In genomic region chr1:28232558-28233263, GRCh38 we compare ENCODE assay signal across 8 cellular contexts. TPM values are rescaled to one million over a fixed set of nuclear protein-coding genes. Genes with fewer than 3 reads are reported as not detected.
DNase-seq lines count a peak whose midpoint lies in the region; ATAC-seq and TF ChIP-seq lines count a peak whose summit lies in the region.

Gene DNAJC8, minus strand, starts transcription at chr1:28233029. Its CDS starts 31 bp downstream, at chr1:28232998.

- peak within 1 kb of the TSS; percentile 83 for H3K27ac ChIP-seq in rectal smooth muscle tissue (ENCODE audit: low read depth, low read length)
- peak within 1 kb of the TSS; percentile 88 for H3K27ac ChIP-seq in vagina

- intact Hi-C loops in vagina (cut with DNase I) = no loop called here

- no peaks in the 10 kb centered on the region for H3K27me3 ChIP-seq in rectal smooth muscle tissue (ENCODE audit: control insufficient read depth, insufficient read depth, low read length)
- H3K27me3 ChIP-seq in vagina = no peaks in the 10 kb centered on the region

- H3K4me3 ChIP-seq in astrocyte of the cerebellum (ENCODE audit: low read depth, low read length) (peak within 1 kb of the TSS; percentile 99), rectal smooth muscle tissue (ENCODE audit: low read length) (peak within 1 kb of the TSS; percentile 100), vagina (peak within 1 kb of the TSS; percentile 82 to 94)

- H3K36me3 ChIP-seq in rectal smooth muscle tissue (ENCODE audit: control insufficient read depth, insufficient read depth, low read length) (peaks cover 5% of the 10 kb centered on the region), vagina (peaks cover 0 to 14% of the 10 kb centered on the region in 2 donors)

- H3K9me3 ChIP-seq in vagina = no peaks in the 10 kb centered on the region

- ATAC-seq in HG02938 (IDR thresholded peaks at IDR 0.05; ENCODE audit: unreplicated experiment) = peak; percentile 50

- peak within 1 kb of the TSS; percentile 100 for H3K9ac ChIP-seq in rectal smooth muscle tissue (ENCODE audit: low read length)

- no peak for TF ChIP-seq CTCF in astrocyte of the cerebellum (IDR thresholded peaks at IDR 0.05; ENCODE audit: low read depth, low read length, missing control alignments)
- no peak for TF ChIP-seq CTCF in vagina (IDR thresholded peaks at IDR 0.05)

- in situ Hi-C loops in astrocyte of the cerebellum (cut with HindIII; ENCODE audit: low sequenced_read_pairs) = no loop called here

- DNase-seq in NCI-H2081 treated with DMSO at 0.1 percent for 48 hours (lab: John Stamatoyannopoulos, UW) (peak; percentile 40), T1000 (lab: John Stamatoyannopoulos, UW) (peak; percentile 67), astrocyte of the cerebellum (ENCODE audit: low read depth) (peak; percentile 86), hepatic stellate cell (ENCODE audit: low spot score) (peak; percentile 91), vagina (ENCODE audit: extremely low spot score in 2 of 2) (peak in 1 of 2 donors; percentile 96)

- TF ChIP-seq POLR2A in GM10847 (IDR thresholded peaks at IDR 0.05; ENCODE audit: extremely low read depth, insufficient read length) = peak; percentile 73
- peak in 1 of 2 donors; percentile 73 for TF ChIP-seq POLR2A in vagina (IDR thresholded peaks at IDR 0.05)

- peaks cover 17% of the 10 kb centered on the region for H3K4me1 ChIP-seq in rectal smooth muscle tissue (ENCODE audit: control insufficient read depth, insufficient read depth, low read length)
- H3K4me1 ChIP-seq in vagina = peaks cover 34% of the 10 kb centered on the region

RNA-seq across cellular contexts. Expression of gene DNAJC8, which starts in this region (rescaled TPM):
- total RNA-seq in vagina = 84.2 TPM
